26 cellular contexts compared by ENCODE assay signal in genomic region chr3:32282578-32282977, GRCh38. TPM values are rescaled to one million over a fixed set of nuclear protein-coding genes. Genes with fewer than 3 reads are reported as not detected.
DNase-seq lines count a peak whose midpoint lies in the region; ATAC-seq, FAIRE-seq and TF ChIP-seq lines count a peak whose summit lies in the region.
"Had no signal": no experiment of that assay in that cellular context is flagged by ENCODE, and none has a peak within 500 bp of the region (broad histone marks: within the 10 kb centered on the region; RNA-seq: fewer than 3 reads in every experiment).

No MANE protein-coding gene starts in this region.

- H3K27ac ChIP-seq in BLaER1 treated with 17β-estradiol and CSF1 and Interleukin-3, amounts not matched to agents 10 nM and 100 nM, result peak overlapping the region in 9 of 11 experiments; percentile 49 to 87 (median 78); a peak in 17 of 22 replicates
- no peak overlapping the region for H3K27ac ChIP-seq in endothelial cell of umbilical vein (ENCODE audit: insufficient read depth, low read depth, low read length)
- H3K27ac ChIP-seq in lower lobe of right lung, result peak overlapping the region; percentile 46
- H3K27ac ChIP-seq in mammary epithelial cell (ENCODE audit: insufficient read depth, low read depth, low read length), result no peak overlapping the region
- H3K27ac ChIP-seq in thyroid gland, result no peak overlapping the region

- peak overlapping the region; percentile 67 to 90 (median 83) for H3K4me2 ChIP-seq in BLaER1 treated with 17β-estradiol and CSF1 and Interleukin-3, amounts not matched to agents 10 nM and 100 nM
- H3K4me2 ChIP-seq in endothelial cell of umbilical vein (ENCODE audit: insufficient read depth, low read length), result no peak overlapping the region
- H3K4me2 ChIP-seq in mammary epithelial cell (ENCODE audit: insufficient read depth, low read depth, low read length), result no peak overlapping the region
- H3K4me2 ChIP-seq: SK-N-SH had no signal

- H3K27me3 ChIP-seq in BLaER1 treated with 17β-estradiol and CSF1 and Interleukin-3, amounts not matched to agents 10 nM and 100 nM, result no peaks in the 10 kb centered on the region
- H3K27me3 ChIP-seq in endothelial cell of umbilical vein (ENCODE audit: control insufficient read depth in 2 of 2, insufficient read depth in 2 of 2, low read length in 2 of 2) (no peaks in the 10 kb centered on the region), lower lobe of right lung (ENCODE audit: low read depth) (no peaks in the 10 kb centered on the region), mammary epithelial cell (ENCODE audit: insufficient read depth, low read length) (no peaks in the 10 kb centered on the region), thyroid gland (no peaks in the 10 kb centered on the region)
- H3K27me3 ChIP-seq: MG63 had no signal

- H2AFZ ChIP-seq in endothelial cell of umbilical vein (ENCODE audit: low read depth, low read length) (no peak overlapping the region), mammary epithelial cell (ENCODE audit: low read depth, low read length) (no peak overlapping the region)

- H3K27me3 Mint-ChIP-seq in T-cell, result no peaks in the 10 kb centered on the region

- peak overlapping the region; percentile 8 to 11 for H3K27ac Mint-ChIP-seq in T-cell
- H3K27ac Mint-ChIP-seq: B cell, HFFc6 had no signal

- dilution Hi-C loops in endothelial cell of umbilical vein (cut with MboI; ENCODE audit: extremely low pct_ligation_motif_present, low sequenced_read_pairs), result no loop called here
- dilution Hi-C loops in mammary epithelial cell (cut with HindIII; ENCODE audit: low sequenced_read_pairs), result no loop called here

- no peaks in the 10 kb centered on the region for H3K9me3 Mint-ChIP-seq in T-cell
- H3K9me3 Mint-ChIP-seq: HFFc6 had no signal

- CTCF ChIA-PET in T-cell (lab: Charles Lee), result no interaction called here
- CTCF ChIA-PET in endothelial cell of umbilical vein (lab: Charles Lee), result interaction anchor here (0.7 kb wide), 1 partner anchor 185 kb away, joined by 3 read pairs; no protein-coding TSS in a partner anchor
- CTCF ChIA-PET in mammary epithelial cell (lab: Charles Lee; ENCODE audit: low non-redundant PET), result no interaction called here

- no peak overlapping the region for H3K4me3 ChIP-seq in BLaER1 treated with 17β-estradiol and CSF1 and Interleukin-3, amounts not matched to agents 10 nM and 100 nM
- H3K4me3 ChIP-seq in endothelial cell of umbilical vein (replicated peaks in 1 of 3; ENCODE audit: insufficient read depth in 1 of 3, low read depth in 1 of 3, low read length in 3 of 3), result no peak overlapping the region
- no peak overlapping the region for H3K4me3 ChIP-seq in lower lobe of right lung
- H3K4me3 ChIP-seq in mammary epithelial cell (replicated peaks in 1 of 3; ENCODE audit: insufficient read depth in 1 of 3, low read depth in 2 of 3, low read length in 3 of 3), result no peak overlapping the region
- no peak overlapping the region for H3K4me3 ChIP-seq in thyroid gland (replicated peaks in 1 of 3)
- H3K4me3 ChIP-seq: HAP-1, MG63 had no signal

- H3K4me3 Mint-ChIP-seq in T-cell, result no peak overlapping the region
- H3K4me3 Mint-ChIP-seq: HFFc6 had no signal

- peak overlapping the region in 8 of 11 experiments; percentile 34 to 71 (median 59); a peak in 15 of 22 replicates for H3K9ac ChIP-seq in BLaER1 treated with 17β-estradiol and CSF1 and Interleukin-3, amounts not matched to agents 10 nM and 100 nM
- H3K9ac ChIP-seq in endothelial cell of umbilical vein (replicated peaks; ENCODE audit: extremely low read depth, insufficient read depth, low read length), result no peak overlapping the region
- H3K9ac ChIP-seq in mammary epithelial cell (ENCODE audit: insufficient read depth, low read length), result no peak overlapping the region
- H3K9ac ChIP-seq: SK-N-SH had no signal

- TF ChIP-seq CTCF in endothelial cell of umbilical vein (IDR thresholded peaks at IDR 0.05; ENCODE audit: extremely low read depth in 1 of 2, insufficient read depth in 1 of 2, low read depth in 1 of 2, low read length in 2 of 2) (no peak), lower lobe of right lung (IDR thresholded peaks at IDR 0.05) (no peak), mammary epithelial cell (conservative IDR thresholded peaks at IDR 0.05 in 1 of 2, IDR thresholded peaks at IDR 0.05 in 1 of 2; ENCODE audit: extremely low read depth in 1 of 2, insufficient read depth in 1 of 2, low read depth in 1 of 2, low read length in 2 of 2) (no peak), thyroid gland (IDR thresholded peaks at IDR 0.05) (no peak)

- POLR2A ChIA-PET in T-cell (lab: Charles Lee), result no interaction called here
- POLR2A ChIA-PET in endothelial cell of umbilical vein (lab: Charles Lee), result no interaction called here

- H3K79me2 ChIP-seq in endothelial cell of umbilical vein (ENCODE audit: control insufficient read depth, insufficient read depth, low read length) (no peaks in the 10 kb centered on the region), mammary epithelial cell (ENCODE audit: insufficient read depth, low read length) (no peaks in the 10 kb centered on the region)

- H3K9me1 ChIP-seq in endothelial cell of umbilical vein (replicated peaks; ENCODE audit: control insufficient read depth, extremely low read depth, insufficient read depth, low read length), result no peaks in the 10 kb centered on the region

- WGBS in mammary epithelial cell (ENCODE audit: low coverage, missing lambda C conversion rate), result 98% methylated on average over 3 of the region's 3 CpGs
- 65 to 88% methylated on average over 3 of the region's 3 CpGs for WGBS in thyroid gland, 2 donors

- ATAC-seq in T-cell (replicated peaks in 1 of 4) (no peak), lower lobe of right lung (no peak), GM18502 (IDR thresholded peaks at IDR 0.05; ENCODE audit: poor library complexity, unreplicated experiment) (no peak)
- ATAC-seq: PC-3 had no signal

- TF ChIP-seq POLR2A in endothelial cell of umbilical vein (IDR thresholded peaks at IDR 0.05; ENCODE audit: low read depth, low read length), result no peak
- no peak for TF ChIP-seq POLR2A in thyroid gland (IDR thresholded peaks at IDR 0.05)

- H3K4me1 Mint-ChIP-seq in T-cell, result peaks cover 23 to 55% (median 33%) of the 10 kb centered on the region in 3 donors

- in situ Hi-C loops in mammary epithelial cell (cut with MboI; ENCODE audit: low sequenced_read_pairs in 2 of 2), result no loop called here

- H4K20me1 ChIP-seq in BLaER1 treated with 17β-estradiol and CSF1 and Interleukin-3, amounts not matched to agents 10 nM and 100 nM, result no peaks in the 10 kb centered on the region
- H4K20me1 ChIP-seq in endothelial cell of umbilical vein (replicated peaks; ENCODE audit: control insufficient read depth, extremely low read depth, insufficient read depth, low read length) (no peaks in the 10 kb centered on the region), mammary epithelial cell (ENCODE audit: insufficient read depth, low read length) (no peaks in the 10 kb centered on the region)

- peaks cover 6% of the 10 kb centered on the region for H3K36me3 Mint-ChIP-seq in T-cell

- H3K4me1 ChIP-seq in BLaER1 treated with 17β-estradiol and CSF1 and Interleukin-3, amounts not matched to agents 10 nM and 100 nM, result peaks cover 68 to 92% (median 75%) of the 10 kb centered on the region in 10 experiments
- H3K4me1 ChIP-seq in endothelial cell of umbilical vein (ENCODE audit: control insufficient read depth, extremely low read depth, insufficient read depth, low read length) (peaks cover 7% of the 10 kb centered on the region), lower lobe of right lung (peaks cover 42% of the 10 kb centered on the region), mammary epithelial cell (ENCODE audit: insufficient read depth, low read length) (no peaks in the 10 kb centered on the region), thyroid gland (peaks cover 8 to 10% of the 10 kb centered on the region in 2 donors)
- H3K4me1 ChIP-seq: HAP-1 had no signal

- FAIRE-seq in endothelial cell of umbilical vein (lab: Jason Lieb, UNC), result no peak
- FAIRE-seq: D721Med, G401.6 had no signal

- intact Hi-C loops in endothelial cell of umbilical vein (cut with micrococcal nuclease), result no loop called here
- intact Hi-C loops in lower lobe of right lung (cut with DNase I), result no loop called here
- intact Hi-C loops in mammary epithelial cell (cut with micrococcal nuclease), result no loop called here
- intact Hi-C loops in thyroid gland (cut with DNase I), result no loop called here

- DNase-seq in T-cell (no peak), endothelial cell of umbilical vein (ENCODE audit: low read depth, low spot score) (peak; percentile 12), lower lobe of right lung (no peak), mammary epithelial cell (no peak), thyroid gland (no peak)
- DNase-seq in activated CD8-positive, alpha-beta memory T cell treated with anti-CD3 and anti-CD28 coated beads, Interleukin-2, amount 50 U/mL, for 4 hours, result no peak
- DNase-seq: DMS53; GOT3; HFFc6; IMR-90; KG1; MG63; NCI-H1105 treated with DMSO at 0.1 percent for 48 hours; NCI-H146; NCI-H1930; NCI-H446; NCI-H82; NK-92 treated with Interleukin-12 subunit alpha and Interleukin-12 subunit beta, amount 100 ng/mL, for 24 hours; PC-3; SK-N-SH had no signal

- peaks cover 0 to 7% (median 5%) of the 10 kb centered on the region in 11 experiments; a peak in 9 of 22 replicates for H3K9me3 ChIP-seq in BLaER1 treated with 17β-estradiol and CSF1 and Interleukin-3, amounts not matched to agents 10 nM and 100 nM (replicated peaks in 1 of 11)
- H3K9me3 ChIP-seq in endothelial cell of umbilical vein (replicated peaks; ENCODE audit: control insufficient read depth, insufficient read depth, low read length) (no peaks in the 10 kb centered on the region), lower lobe of right lung (no peaks in the 10 kb centered on the region), mammary epithelial cell (replicated peaks; ENCODE audit: insufficient read depth, low read length) (no peaks in the 10 kb centered on the region), thyroid gland (no peaks in the 10 kb centered on the region)
- H3K9me3 ChIP-seq: HAP-1, MG63, SK-N-SH had no signal

- H3K36me3 ChIP-seq in BLaER1 treated with 17β-estradiol and CSF1 and Interleukin-3, amounts not matched to agents 10 nM and 100 nM, result no peaks in the 10 kb centered on the region
- H3K36me3 ChIP-seq in endothelial cell of umbilical vein (ENCODE audit: control insufficient read depth in 2 of 2, extremely low read depth in 1 of 2, insufficient read depth in 2 of 2, low read length in 2 of 2) (no peaks in the 10 kb centered on the region), lower lobe of right lung (no peaks in the 10 kb centered on the region), mammary epithelial cell (ENCODE audit: insufficient read depth, low read length) (no peaks in the 10 kb centered on the region), thyroid gland (no peaks in the 10 kb centered on the region)
- H3K36me3 ChIP-seq: HAP-1, MG63 had no signal

- BruUV-seq in endothelial cell of umbilical vein (replicated peaks; lab: Mats Ljungman, UMichigan) (no TSS peak), mammary epithelial cell (replicated peaks; lab: Mats Ljungman, UMichigan) (no TSS peak)

RNA-seq across cellular contexts. Expression of gene CMTM8, which starts 44.1 kb away (rescaled TPM):
- 10 to 100 TPM in 3 of 5 donors, 1 to 10 TPM in 2; 5.2 to 12.2 (median 10.3) TPM for total RNA-seq in T-cell
- total RNA-seq in endothelial cell of umbilical vein, result 7.3 and 8.1 TPM in 2 replicates
- 11.8 and 11.9 TPM in 2 replicates for polyA plus RNA-seq in endothelial cell of umbilical vein
- polyA plus RNA-seq in endothelial cell of umbilical vein (2011; cell fraction: cytosol; rRNA removed), result 5.4 and 5.8 TPM in 2 replicates
- polyA plus RNA-seq in endothelial cell of umbilical vein (2011; cell fraction: nucleus; rRNA removed), result 4.3 and 4.5 TPM in 2 replicates
- polyA plus RNA-seq in endothelial cell of umbilical vein (2012), result 4.5 and 5.3 TPM in 2 replicates
- polyA minus RNA-seq in endothelial cell of umbilical vein, result 4.0 and 4.8 TPM in 2 replicates
- polyA minus RNA-seq in endothelial cell of umbilical vein (2011; cell fraction: cytosol; rRNA and poly(A)+ RNA removed), result not detected
- 2.4 and 2.5 TPM in 2 replicates for polyA minus RNA-seq in endothelial cell of umbilical vein (2011; cell fraction: nucleus; rRNA and poly(A)+ RNA removed)
- 25.6 TPM for total RNA-seq in lower lobe of right lung
- 1 to 10 TPM in 1 of 2 donors, under 1 TPM in 1; 0.67 to 2.9 TPM for total RNA-seq in mammary epithelial cell
- 2.7 TPM for polyA plus RNA-seq in mammary epithelial cell
- not detected for polyA minus RNA-seq in mammary epithelial cell
- 10 to 100 TPM in 2 of 4 donors, 1 to 10 TPM in 2; 6.6 to 17.3 (median 11.0) TPM for total RNA-seq in thyroid gland
- total RNA-seq: HFFc6, IMR-90 had no signal

Comparison
In these comparisons a context has a peak if more than half of its experiments do, and no peak if none do; other contexts are left out.
1. H3K27ac ChIP-seq: peak in BLaER1 treated with 17β-estradiol and CSF1 and Interleukin-3, amounts not matched to agents 10 nM and 100 nM (9 of 11) and lower lobe of right lung (single experiment); none in endothelial cell of umbilical vein (single experiment), mammary epithelial cell (single experiment) and thyroid gland (0 of 3).
2. H3K4me2 ChIP-seq: peak in BLaER1 treated with 17β-estradiol and CSF1 and Interleukin-3, amounts not matched to agents 10 nM and 100 nM (11 of 11); none in endothelial cell of umbilical vein (single experiment) and mammary epithelial cell (single experiment).
3. H3K9ac ChIP-seq: peak in BLaER1 treated with 17β-estradiol and CSF1 and Interleukin-3, amounts not matched to agents 10 nM and 100 nM (8 of 11); none in endothelial cell of umbilical vein (single experiment) and mammary epithelial cell (single experiment).